ENCODE assay signal across 10 cellular contexts in the genomic region with DNA sequence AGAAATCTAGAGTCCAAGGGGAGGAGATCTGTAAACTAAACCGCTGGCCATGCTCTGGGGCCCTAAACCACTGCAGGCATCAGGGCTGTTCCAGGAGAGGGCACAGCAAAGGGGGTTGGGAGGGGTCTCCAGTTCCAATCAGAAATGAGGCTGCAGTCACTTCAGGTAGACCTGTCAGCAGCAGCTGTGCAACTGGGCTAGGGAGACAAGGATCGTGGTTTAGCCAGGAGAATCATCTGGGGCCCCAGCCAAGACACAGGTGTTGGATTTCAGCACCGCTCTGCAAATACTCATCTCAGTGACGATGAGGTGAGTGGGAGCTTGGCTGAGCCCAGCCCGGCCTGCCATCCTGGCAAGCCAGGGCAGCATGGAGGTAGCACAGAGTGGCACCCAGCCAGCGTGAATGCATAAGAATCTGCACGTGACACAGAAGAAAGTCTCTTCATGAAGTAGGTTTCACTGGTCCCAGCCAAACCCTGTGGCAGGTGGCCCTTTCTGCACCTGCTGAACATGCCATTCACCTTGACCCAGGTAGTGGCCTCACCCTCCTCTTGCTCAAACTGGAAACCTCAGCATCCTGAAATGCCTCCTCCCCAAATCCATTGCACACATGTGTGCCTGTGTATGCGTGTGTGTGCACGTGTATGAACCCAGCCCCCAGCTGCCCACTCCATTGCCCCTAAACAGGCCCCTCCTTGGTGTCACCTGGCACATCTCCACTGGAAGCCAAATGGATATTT. TPM values are rescaled to one million over a fixed set of nuclear protein-coding genes. Genes with fewer than 3 reads are reported as not detected.
DNase-seq lines count a peak whose midpoint lies in the region; ATAC-seq and TF ChIP-seq lines count a peak whose summit lies in the region.
"Had no signal": no experiment of that assay in that cellular context is flagged by ENCODE, and none has a peak within 500 bp of the region (broad histone marks: within the 10 kb centered on the region; RNA-seq: fewer than 3 reads in every experiment).

No MANE protein-coding gene starts in this region.

- CTCF ChIA-PET in Panc1 (lab: Charles Lee), result no interaction called here

- intact Hi-C loops in Panc1 (cut with micrococcal nuclease; ENCODE audit: unreplicated experiment) (no loop called here), prostate gland (cut with DNase I) (no loop called here)

- no peak overlapping the region for H3K27ac ChIP-seq in Panc1 (ENCODE audit: low read length)
- H3K27ac ChIP-seq in prostate gland, result no peak overlapping the region

- H3K9me3 ChIP-seq in Panc1 (ENCODE audit: control insufficient read depth, insufficient read depth, low read depth, low read length) (no peaks in the 10 kb centered on the region), prostate gland (no peaks in the 10 kb centered on the region)

- no peaks in the 10 kb centered on the region for H3K27me3 ChIP-seq in Panc1 (ENCODE audit: control insufficient read depth, insufficient read depth, low read length)
- no peaks in the 10 kb centered on the region for H3K27me3 ChIP-seq in prostate gland (replicated peaks; ENCODE audit: insufficient read depth)

- BruUV-seq in Panc1 (replicated peaks; lab: Mats Ljungman, UMichigan), result TSS peak; percentile 31

- TF ChIP-seq CTCF in Panc1 (IDR thresholded peaks at IDR 0.05) (no peak), epithelial cell of esophagus (IDR thresholded peaks at IDR 0.05; ENCODE audit: insufficient read depth, low read depth, low read length, missing control alignments) (no peak), prostate gland (IDR thresholded peaks at IDR 0.05) (no peak)

- ATAC-seq in Panc1 (no peak), GM19463 (IDR thresholded peaks at IDR 0.05; ENCODE audit: unreplicated experiment) (no peak), GM21737 (IDR thresholded peaks at IDR 0.05; ENCODE audit: unreplicated experiment) (no peak), HG03045 (IDR thresholded peaks at IDR 0.05; ENCODE audit: unreplicated experiment) (no peak)

- WGBS in prostate gland, result 53% methylated on average over 9 of the region's 9 CpGs

- DNase-seq in G401 (ENCODE audit: low spot score) (peak; percentile 67), Panc1 (ENCODE audit: low read depth, low spot score) (no peak), epithelial cell of esophagus (ENCODE audit: low read depth) (peak; percentile 73), prostate gland (ENCODE audit: low spot score) (peak; percentile 21), EL (no peak)
- DNase-seq: DMS153 had no signal

- H3K36me3 ChIP-seq in Panc1 (ENCODE audit: control insufficient read depth, insufficient read depth, low read length) (no peaks in the 10 kb centered on the region), prostate gland (no peaks in the 10 kb centered on the region)

- no peak for TF ChIP-seq POLR2A in prostate gland (IDR thresholded peaks at IDR 0.05)

- no peak overlapping the region for H3K4me3 ChIP-seq in Panc1 (ENCODE audit: low read depth in 2 of 2, low read length in 2 of 2)
- H3K4me3 ChIP-seq in epithelial cell of esophagus (ENCODE audit: low read length), result no peak overlapping the region
- H3K4me3 ChIP-seq in prostate gland, result no peak overlapping the region

- POLR2A ChIA-PET in Panc1 (lab: Charles Lee), result no interaction called here

- in situ Hi-C loops in G401 (cut with HindIII; ENCODE audit: low sequenced_read_pairs), result loop anchor here (25.0 kb wide), 1 partner anchor 309 kb away; no protein-coding TSS in a partner anchor
- in situ Hi-C loops in Panc1 (cut with HindIII; ENCODE audit: low pct_unique_long_range_greater_than_20kb, low sequenced_read_pairs), result no loop called here

- H3K4me1 ChIP-seq in Panc1 (ENCODE audit: control insufficient read depth, insufficient read depth, low read length) (0 out of 2 replicates have a peak, but pooled peaks cover 10% of the 10 kb centered on the region), prostate gland (replicated peaks) (no peaks in the 10 kb centered on the region)

RNA-seq across cellular contexts. Expression of a gene that starts 9.7 kb away (rescaled TPM):
- total RNA-seq in G401 (2014; rRNA removed; shearing (Covaris generic)), result not detected in 2 replicates
- total RNA-seq in Panc1 (2021; ENCODE audit: unreplicated experiment) (12.9 TPM), prostate gland (10 to 100 TPM in 1 of 2 donors, 1 to 10 TPM in 1; 4.3 to 16.9 TPM)
- polyA plus RNA-seq in Panc1 (2012; ENCODE audit: insufficient read length), result 10.6 TPM
- total RNA-seq: H4 had no signal

RNA-seq across cellular contexts. Expression of a gene that starts 32.2 kb away (rescaled TPM):
- total RNA-seq in G401 (2014; rRNA removed; shearing (Covaris generic)), result not detected in 2 replicates
- total RNA-seq in Panc1 (2021; ENCODE audit: unreplicated experiment) (0.28 TPM), prostate gland (1 to 10 TPM; 1.6 to 7.0 TPM)
- 1.0 TPM for polyA plus RNA-seq in Panc1 (2012; ENCODE audit: insufficient read length)

Comparison
In these comparisons a context has a peak if more than half of its experiments do, and no peak if none do; other contexts are left out.
1. DNase-seq: peak in G401 (single experiment), epithelial cell of esophagus (single experiment) and prostate gland (single experiment); none in Panc1 (single experiment) and EL (single experiment).